Comparison of ENCODE assay signal across 10 cellular contexts in genomic region chr2:95043300-95043786, GRCh38. TPM values are rescaled to one million over a fixed set of nuclear protein-coding genes. Genes with fewer than 3 reads are reported as not detected.
DNase-seq lines count a peak whose midpoint lies in the region; ATAC-seq and TF ChIP-seq lines count a peak whose summit lies in the region.
"Had no signal": no experiment of that assay in that cellular context is flagged by ENCODE, and none has a peak within 500 bp of the region (broad histone marks: within the 10 kb centered on the region; RNA-seq: fewer than 3 reads in every experiment).

No MANE protein-coding gene starts in this region.

- peaks cover 8% of the 10 kb centered on the region for H3K4me1 ChIP-seq in adipocyte (ENCODE audit: control insufficient read depth, insufficient read depth, low read length)
- H3K4me1 ChIP-seq in hepatocyte (ENCODE audit: insufficient read depth), result no peaks in the 10 kb centered on the region
- peaks cover 16% of the 10 kb centered on the region for H3K4me1 ChIP-seq in stomach smooth muscle (ENCODE audit: control insufficient read depth, insufficient read depth, low read length)

- H3K27me3 ChIP-seq in adipocyte (replicated peaks; ENCODE audit: control insufficient read depth, insufficient read depth, low read length) (peaks cover 60% of the 10 kb centered on the region), hepatocyte (no peaks in the 10 kb centered on the region), stomach smooth muscle (ENCODE audit: control insufficient read depth in 1 of 2, insufficient read depth in 2 of 2, low read length in 2 of 2) (peaks cover 0 to 4% of the 10 kb centered on the region in 2 donors)

- no peaks in the 10 kb centered on the region for H3K9me2 ChIP-seq in hepatocyte (replicated peaks; ENCODE audit: insufficient read depth)

- H3K36me3 ChIP-seq in adipocyte (ENCODE audit: control insufficient read depth, insufficient read depth, low read length, severe bottlenecking) (no peaks in the 10 kb centered on the region), hepatocyte (replicated peaks; ENCODE audit: insufficient read depth, low read depth) (no peaks in the 10 kb centered on the region), stomach smooth muscle (ENCODE audit: control insufficient read depth in 2 of 2, insufficient read depth in 2 of 2, low read length in 2 of 2) (no peaks in the 10 kb centered on the region)

- H3K79me2 ChIP-seq in hepatocyte, result no peaks in the 10 kb centered on the region

- no peak overlapping the region for H3K27ac ChIP-seq in hepatocyte
- peak overlapping the region; percentile 60 for H3K27ac ChIP-seq in stomach smooth muscle (ENCODE audit: low read length)
- H3K27ac ChIP-seq: 22Rv1 had no signal

- WGBS in hepatocyte (ENCODE audit: low lambda C conversion rate, missing lambda C conversion rate), result 68% methylated on average over 11 of the region's 11 CpGs

- peak; percentile 20 for DNase-seq in NCI-H1092 treated with DMSO at 0.1 percent for 48 hours (lab: John Stamatoyannopoulos, UW)
- DNase-seq in NCI-H1092 (lab: John Stamatoyannopoulos, UW), result no peak
- DNase-seq in HPDE6-E6E7 (ENCODE audit: extremely low spot score), result peak; percentile 71
- DNase-seq in adipocyte (ENCODE audit: low read depth), result peak; percentile 71
- DNase-seq in hepatocyte (ENCODE audit: low spot score), result peak; percentile 23
- no peak for DNase-seq in activated effector memory CD4-positive, alpha-beta T cell treated with Interleukin-2 at 50 U/mL for 16 hours

- H3K4me3 ChIP-seq in adipocyte (ENCODE audit: low read length), result no peak overlapping the region
- H3K4me3 ChIP-seq in hepatocyte, result no peak overlapping the region
- peak overlapping the region in 1 of 2 donors; percentile 54 for H3K4me3 ChIP-seq in stomach smooth muscle (ENCODE audit: low read length in 2 of 2)

- TF ChIP-seq CTCF in hepatocyte (IDR thresholded peaks at IDR 0.05; ENCODE audit: poor library complexity), result no peak

- no peak for ATAC-seq in GM21737 (IDR thresholded peaks at IDR 0.05; ENCODE audit: unreplicated experiment)

- H3K9me3 ChIP-seq in adipocyte (ENCODE audit: control insufficient read depth, low read length) (no peaks in the 10 kb centered on the region), hepatocyte (ENCODE audit: low read depth) (no peaks in the 10 kb centered on the region), stomach smooth muscle (ENCODE audit: control insufficient read depth in 2 of 2, low read length in 2 of 2) (no peaks in the 10 kb centered on the region)

- no peak overlapping the region for H3K4me2 ChIP-seq in hepatocyte

- H3K9ac ChIP-seq in adipocyte (ENCODE audit: low read length), result no peak overlapping the region
- H3K9ac ChIP-seq in stomach smooth muscle (ENCODE audit: low read length in 2 of 2), result peak overlapping the region in 1 of 2 donors; percentile 62

- H2AFZ ChIP-seq in hepatocyte, result no peak overlapping the region

- no peaks in the 10 kb centered on the region for H4K20me1 ChIP-seq in hepatocyte (ENCODE audit: insufficient read depth, poor library complexity, severe bottlenecking)

RNA-seq across cellular contexts. Expression of gene MAL, which starts 17.8 kb away (rescaled TPM):
- total RNA-seq in hepatocyte, result 1.4 TPM in 1 of 2 replicates, not detected in the other
- polyA plus RNA-seq in hepatocyte, result not detected in 2 replicates
- total RNA-seq: SK-MEL-5 had no signal

Comparison
In these comparisons a context has a peak if more than half of its experiments do, and no peak if none do; other contexts are left out.
1. DNase-seq: peak in NCI-H1092 treated with DMSO at 0.1 percent for 48 hours (single experiment), HPDE6-E6E7 (single experiment), adipocyte (single experiment) and hepatocyte (single experiment); none in NCI-H1092 (single experiment) and activated effector memory CD4-positive, alpha-beta T cell treated with Interleukin-2 at 50 U/mL for 16 hours (single experiment).